Comparison of ENCODE assay signal across 1 cellular context in genomic region chr15:68281008-68281407, GRCh38.
TF ChIP-seq lines count a peak whose summit lies in the region.

No MANE protein-coding gene starts in this region.

TF ChIP-seq in H1, 55 proteins besides CTCF, POLR2A, EP300 and RAD21:
- TF ChIP-seq ASH2L (IDR thresholded peaks at IDR 0.05; ENCODE audit: low read length): no peak
- no peak for TF ChIP-seq BCL11A (IDR thresholded peaks at IDR 0.05; ENCODE audit: low read depth in 2 of 2, low read length in 2 of 2)
- no peak for TF ChIP-seq TCF12 (IDR thresholded peaks at IDR 0.05; ENCODE audit: low read depth, low read length)
- no peak for TF ChIP-seq CBX8 (IDR thresholded peaks at IDR 0.05; ENCODE audit: borderline replicate concordance, low read depth, low read length)
- no peak for TF ChIP-seq BRCA1 (IDR thresholded peaks at IDR 0.05; ENCODE audit: low read depth, low read length)
- TF ChIP-seq TAF1 (IDR thresholded peaks at IDR 0.05; ENCODE audit: low read depth, low read length): no peak
- TF ChIP-seq TBP (IDR thresholded peaks at IDR 0.05; ENCODE audit: low read depth, low read length): no peak
- TF ChIP-seq ATF3 (IDR thresholded peaks at IDR 0.05; ENCODE audit: insufficient read depth, low read depth, low read length): no peak
- TF ChIP-seq TAF7 (optimal IDR thresholded peaks at IDR 0.05; ENCODE audit: borderline replicate concordance, low read depth, low read length): no peak
- no peak for TF ChIP-seq SIRT6 (IDR thresholded peaks at IDR 0.05; ENCODE audit: low read length)
TF ChIP-seq in H1: peak in this region for 0.
